In genomic region chr22:42946551-42947198, GRCh38 we compare ENCODE assay signal across 9 cellular contexts.
DNase-seq lines count a peak whose midpoint lies in the region; ATAC-seq, FAIRE-seq and TF ChIP-seq lines count a peak whose summit lies in the region.
"Had no signal": no experiment of that assay in that cellular context is flagged by ENCODE, and none has a peak within 500 bp of the region (broad histone marks: within the 10 kb centered on the region; RNA-seq: fewer than 3 reads in every experiment).

No MANE protein-coding gene starts in this region.

- H3K4me1 ChIP-seq in PC-3 (ENCODE audit: insufficient read depth, low read length) (peaks cover 41% of the 10 kb centered on the region), small intestine (ENCODE audit: control insufficient read depth in 2 of 2, insufficient read depth in 1 of 2, low read depth in 1 of 2, low read length in 1 of 2) (peaks cover 3 to 12% of the 10 kb centered on the region in 2 donors)

- BruUV-seq in Calu3 (replicated peaks; lab: Mats Ljungman, UMichigan) (TSS peak; percentile 54), PC-3 (replicated peaks; lab: Mats Ljungman, UMichigan) (no TSS peak)

- H3K4me3 ChIP-seq in PC-3 (ENCODE audit: low read length) (no peak overlapping the region), small intestine (ENCODE audit: low read depth in 1 of 2, low read length in 2 of 2) (peak overlapping the region in 1 of 2 donors; percentile 4)

- H3K4me2 ChIP-seq in PC-3 (ENCODE audit: low read length), result peak overlapping the region; percentile 65

- peaks cover 90% of the 10 kb centered on the region for H3K4me1 Mint-ChIP-seq in Calu3 (ENCODE audit: low read depth, unreplicated experiment)
- H3K4me1 Mint-ChIP-seq in endothelial cell (ENCODE audit: unreplicated experiment), result peaks cover 51% of the 10 kb centered on the region
- H3K4me1 Mint-ChIP-seq in progenitor cell of endocrine pancreas (ENCODE audit: low read depth), result peaks cover 36% of the 10 kb centered on the region

- H4K20me1 ChIP-seq in PC-3 (ENCODE audit: low read length), result no peaks in the 10 kb centered on the region

- peaks cover 74% of the 10 kb centered on the region for H3K79me2 ChIP-seq in PC-3 (ENCODE audit: low read length)

- H3K27ac ChIP-seq in PC-3 (ENCODE audit: low read length), result peak overlapping the region; percentile 96
- peak overlapping the region in 1 of 2 donors; percentile 27 for H3K27ac ChIP-seq in small intestine (ENCODE audit: low read depth in 1 of 2, low read length in 1 of 2)

- CTCF ChIA-PET in Calu3 (lab: Charles Lee) (interaction anchor here (0.6 to 2.1 kb wide), 10 partner anchors 9 to 907 kb away, joined by 3 to 9 read pairs (median 4); no protein-coding TSS in a partner anchor), PC-3 (lab: Charles Lee) (no interaction called here)

- intact Hi-C loops in Calu3 (cut with micrococcal nuclease; ENCODE audit: unreplicated experiment) (loop anchor here (2.0 kb wide), 1 partner anchor 16 kb away; no protein-coding TSS in a partner anchor), PC-3 (cut with micrococcal nuclease) (no loop called here)

- ATAC-seq in PC-3 (no peak), GM18858 (IDR thresholded peaks at IDR 0.05; ENCODE audit: unreplicated experiment) (no peak)

- H3K36me3 ChIP-seq in PC-3 (ENCODE audit: low read depth, low read length) (no peaks in the 10 kb centered on the region), small intestine (ENCODE audit: control insufficient read depth in 2 of 2, insufficient read depth in 2 of 2, low read length in 2 of 2) (no peaks in the 10 kb centered on the region)

- H3F3A ChIP-seq in PC-3 (ENCODE audit: low read length, unreplicated experiment), result no peaks in the 10 kb centered on the region

- H3K4me3 Mint-ChIP-seq in Calu3 (ENCODE audit: low read depth, unreplicated experiment) (peak overlapping the region; percentile 71), endothelial cell (ENCODE audit: unreplicated experiment) (peak overlapping the region; percentile 73), progenitor cell of endocrine pancreas (ENCODE audit: low read depth) (no peak overlapping the region)

- peaks cover 80% of the 10 kb centered on the region for H3K36me3 Mint-ChIP-seq in Calu3 (ENCODE audit: insufficient read depth, unreplicated experiment)
- H3K36me3 Mint-ChIP-seq in endothelial cell (ENCODE audit: low read depth, unreplicated experiment), result peaks cover 19% of the 10 kb centered on the region
- H3K36me3 Mint-ChIP-seq in progenitor cell of endocrine pancreas (ENCODE audit: insufficient read depth), result peaks cover 3% of the 10 kb centered on the region

- H2AFZ ChIP-seq in PC-3 (ENCODE audit: low read length), result no peak overlapping the region

- no peaks in the 10 kb centered on the region for H3K9me2 ChIP-seq in PC-3 (replicated peaks; ENCODE audit: low read length)

- POLR2A ChIA-PET in PC-3 (lab: Charles Lee; ENCODE audit: unreplicated experiment), result no interaction called here

- H3K27me3 Mint-ChIP-seq in Calu3 (ENCODE audit: unreplicated experiment), result no peaks in the 10 kb centered on the region
- peaks cover 12% of the 10 kb centered on the region for H3K27me3 Mint-ChIP-seq in endothelial cell (ENCODE audit: unreplicated experiment)
- H3K27me3 Mint-ChIP-seq in progenitor cell of endocrine pancreas, result no peaks in the 10 kb centered on the region

- 84 to 86% (median 84%) methylated on average over 16 of the region's 16 CpGs for WGBS in small intestine, 3 donors

- DNase-seq in Calu3 (no peak), PC-3 (no peak), endothelial cell (ENCODE audit: low spot score) (no peak), progenitor cell of endocrine pancreas (ENCODE audit: low spot score, unreplicated experiment) (no peak), DMS53 treated with DMSO at 0.1 percent for 48 hours (lab: John Stamatoyannopoulos, UW; ENCODE audit: unreplicated experiment) (no peak), GM03348 (ENCODE audit: low spot score) (no peak), small intestine (no peak)
- DNase-seq: midbrain had no signal

- no peak for FAIRE-seq in small intestine (lab: Jason Lieb, UNC)

- H3K27me3 ChIP-seq in PC-3 (ENCODE audit: low read length), result no peaks in the 10 kb centered on the region
- H3K27me3 ChIP-seq in small intestine (ENCODE audit: control insufficient read depth in 2 of 2, insufficient read depth in 2 of 2, low read length in 2 of 2), result no peaks in the 10 kb centered on the region

- H3K9me3 ChIP-seq in PC-3 (ENCODE audit: low read length) (no peaks in the 10 kb centered on the region), small intestine (ENCODE audit: control insufficient read depth, low read depth) (no peaks in the 10 kb centered on the region)

- peak overlapping the region; percentile 63 for H3K9ac ChIP-seq in PC-3 (ENCODE audit: low read length)

- H3K9me3 Mint-ChIP-seq in Calu3 (ENCODE audit: low read depth, unreplicated experiment) (peaks cover 5% of the 10 kb centered on the region), endothelial cell (ENCODE audit: unreplicated experiment) (no peaks in the 10 kb centered on the region), progenitor cell of endocrine pancreas (ENCODE audit: low read depth) (no peaks in the 10 kb centered on the region)

- H3K27ac Mint-ChIP-seq in Calu3 (ENCODE audit: unreplicated experiment) (peak overlapping the region; percentile 99), endothelial cell (ENCODE audit: unreplicated experiment) (peak overlapping the region; percentile 68), progenitor cell of endocrine pancreas (peak overlapping the region; percentile 87)

- TF ChIP-seq CTCF in Calu3 (IDR thresholded peaks at IDR 0.05; ENCODE audit: unreplicated experiment), result no peak
- TF ChIP-seq CTCF in PC-3 (conservative IDR thresholded peaks at IDR 0.05; ENCODE audit: low read depth, low read length), result no peak
- no peak for TF ChIP-seq CTCF in endothelial cell (IDR thresholded peaks at IDR 0.05; ENCODE audit: unreplicated experiment)
- TF ChIP-seq CTCF in progenitor cell of endocrine pancreas (IDR thresholded peaks at IDR 0.05; ENCODE audit: unreplicated experiment), result no peak
